ENCODE assay signal across 18 cellular contexts in the genomic region with DNA sequence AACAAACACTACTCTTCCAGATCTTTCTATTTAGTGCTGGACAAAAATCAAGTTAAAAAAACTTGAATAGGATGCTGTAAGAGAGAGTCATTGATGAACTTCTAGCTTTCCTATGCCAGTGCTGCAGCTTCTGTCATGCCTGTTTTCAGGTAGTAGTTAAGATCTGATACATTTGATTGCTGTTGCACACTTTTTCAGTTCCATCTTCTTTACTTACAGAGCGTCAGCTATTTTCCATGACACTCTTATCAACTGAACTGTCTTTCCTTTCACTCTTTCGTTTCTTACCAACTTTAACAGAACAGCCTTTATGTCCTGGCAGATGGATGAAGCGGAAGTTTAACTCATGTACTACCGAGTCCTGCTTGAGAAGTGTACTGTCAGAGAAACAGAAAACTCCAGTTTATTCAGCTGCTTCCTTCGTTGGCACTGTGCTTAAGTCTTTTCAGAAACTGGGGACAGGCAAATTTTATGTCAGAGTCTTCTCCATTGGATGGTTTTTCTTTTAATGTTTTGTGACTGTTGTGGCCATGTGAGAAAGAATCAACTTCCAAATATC.
DNase-seq lines count a peak whose midpoint lies in the region; ATAC-seq and TF ChIP-seq lines count a peak whose summit lies in the region.
"Had no signal": no experiment of that assay in that cellular context is flagged by ENCODE, and none has a peak within 500 bp of the region (broad histone marks: within the 10 kb centered on the region; RNA-seq: fewer than 3 reads in every experiment).

No MANE protein-coding gene starts in this region.

- 74% methylated on average over 5 of the region's 5 CpGs for WGBS in esophagus muscularis mucosa

- peaks cover 0 to 21% (median 0%) of the 10 kb centered on the region in 11 experiments; a peak in 2 of 22 replicates for H4K20me1 ChIP-seq in BLaER1 treated with 17β-estradiol and CSF1 and Interleukin-3, amounts not matched to agents 10 nM and 100 nM
- H4K20me1 ChIP-seq in MM.1S (ENCODE audit: insufficient read depth, low read length): no peaks in the 10 kb centered on the region

- POLR2A ChIA-PET in HEK293T (lab: Yijun Ruan, JAX): no interaction called here

- CTCF ChIA-PET in HEK293T (lab: Yijun Ruan, JAX): interaction anchor here (1.0 to 1.3 kb wide), 2 partner anchors 10 to 87 kb away, joined by 4 read pairs; no protein-coding TSS in a partner anchor

- peak overlapping the region; percentile 55 for H2AFZ ChIP-seq in MM.1S (ENCODE audit: low read length)
- H2AFZ ChIP-seq: PC-9 had no signal

- H3K4me2 ChIP-seq in BLaER1 treated with 17β-estradiol and CSF1 and Interleukin-3, amounts not matched to agents 10 nM and 100 nM: peak overlapping the region; percentile 1 to 49 (median 41); a peak in 19 of 22 replicates
- peak overlapping the region; percentile 29 for H3K4me2 ChIP-seq in MM.1S (ENCODE audit: low read depth, low read length)
- H3K4me2 ChIP-seq: PC-9 had no signal

- no peak for TF ChIP-seq EP300 in esophagus muscularis mucosa (IDR thresholded peaks at IDR 0.05)

- peaks cover 38 to 64% (median 52%) of the 10 kb centered on the region in 10 experiments for H3K4me1 ChIP-seq in BLaER1 treated with 17β-estradiol and CSF1 and Interleukin-3, amounts not matched to agents 10 nM and 100 nM
- H3K4me1 ChIP-seq in MM.1S (ENCODE audit: low read length) (peaks cover 26% of the 10 kb centered on the region), esophagus muscularis mucosa (no peaks in the 10 kb centered on the region)
- H3K4me1 ChIP-seq: HAP-1 had no signal

- H3K27me3 ChIP-seq in BLaER1 treated with 17β-estradiol and CSF1 and Interleukin-3, amounts not matched to agents 10 nM and 100 nM: peaks cover 0 to 60% (median 0%) of the 10 kb centered on the region in 11 experiments; a peak in 6 of 22 replicates
- H3K27me3 ChIP-seq in MM.1S (replicated peaks; ENCODE audit: insufficient read depth, low read length) (no peaks in the 10 kb centered on the region), esophagus muscularis mucosa (no peaks in the 10 kb centered on the region)

- no peaks in the 10 kb centered on the region for H3K36me3 ChIP-seq in BLaER1 treated with 17β-estradiol and CSF1 and Interleukin-3, amounts not matched to agents 10 nM and 100 nM
- no peaks in the 10 kb centered on the region for H3K36me3 ChIP-seq in MM.1S (replicated peaks; ENCODE audit: insufficient read depth, low read length)
- H3K36me3 ChIP-seq in esophagus muscularis mucosa: no peaks in the 10 kb centered on the region
- H3K36me3 ChIP-seq: HAP-1 had no signal

- no peak for TF ChIP-seq CTCF in MM.1S (IDR thresholded peaks at IDR 0.05; ENCODE audit: low read length)
- no peak for TF ChIP-seq CTCF in esophagus muscularis mucosa (IDR thresholded peaks at IDR 0.05)

- no peak overlapping the region for H3K4me3 ChIP-seq in BLaER1 treated with 17β-estradiol and CSF1 and Interleukin-3, amounts not matched to agents 10 nM and 100 nM
- H3K4me3 ChIP-seq in MM.1S (ENCODE audit: low read length): peak overlapping the region; percentile 11; the same call in 1 of the 2 replicates
- no peak overlapping the region for H3K4me3 ChIP-seq in esophagus muscularis mucosa
- H3K4me3 ChIP-seq: HAP-1, K562, PC-9 had no signal

- no peak overlapping the region for H3K9ac ChIP-seq in BLaER1 treated with 17β-estradiol and CSF1 and Interleukin-3, amounts not matched to agents 10 nM and 100 nM
- H3K9ac ChIP-seq in MM.1S (ENCODE audit: low read length): no peak overlapping the region; the same call in 1 of the 2 replicates

- TF ChIP-seq POLR2A in esophagus muscularis mucosa (IDR thresholded peaks at IDR 0.05; ENCODE audit: low read depth): no peak

- peak; percentile 20 for ATAC-seq in GM19351 (IDR thresholded peaks at IDR 0.05; ENCODE audit: unreplicated experiment)
- ATAC-seq in GM21526 (IDR thresholded peaks at IDR 0.05; ENCODE audit: low FRiP score, unreplicated experiment): no peak
- ATAC-seq: K562 had no signal

- H3F3A ChIP-seq in MM.1S (ENCODE audit: insufficient read depth, low read length): peaks cover 11% of the 10 kb centered on the region; the same call in 1 of the 2 replicates

- intact Hi-C loops in esophagus muscularis mucosa (cut with DNase I): no loop called here

- no peaks in the 10 kb centered on the region for H3K9me2 ChIP-seq in MM.1S (replicated peaks; ENCODE audit: insufficient read depth, low read length)

- H3K79me2 ChIP-seq in MM.1S (ENCODE audit: low read length): no peaks in the 10 kb centered on the region

- peak overlapping the region in 2 of 11 experiments; percentile 14 to 34; a peak in 3 of 22 replicates for H3K27ac ChIP-seq in BLaER1 treated with 17β-estradiol and CSF1 and Interleukin-3, amounts not matched to agents 10 nM and 100 nM
- H3K27ac ChIP-seq in MM.1S (ENCODE audit: low read length) (peak overlapping the region; percentile 64), esophagus muscularis mucosa (replicated peaks in 1 of 4) (no peak overlapping the region)
- H3K27ac ChIP-seq: C4-2B, PC-9 had no signal

- DNase-seq in MM.1S (peak; percentile 52), esophagus muscularis mucosa (ENCODE audit: extremely low spot score) (peak; percentile 72), HEK293T (ENCODE audit: extremely low spot score) (no peak), EL (no peak)
- no peak for DNase-seq in activated CD8-positive, alpha-beta memory T cell treated with anti-CD3 and anti-CD28 coated beads, Interleukin-2, amount 50 U/mL, for 48 hours
- DNase-seq: COR-L47, DMS153, NCI-H1417 treated with DMSO at 0.1 percent for 48 hours, NCI-H2029, NCI-H2171 treated with DMSO at 0.1 percent for 48 hours, NCI-H446 treated with DMSO at 0.1 percent for 48 hours, PC-9 had no signal

- H3K9me3 ChIP-seq in BLaER1 treated with 17β-estradiol and CSF1 and Interleukin-3, amounts not matched to agents 10 nM and 100 nM (replicated peaks in 1 of 11): no peaks in the 10 kb centered on the region
- H3K9me3 ChIP-seq in MM.1S (replicated peaks; ENCODE audit: insufficient read depth, low read length): no peaks in the 10 kb centered on the region
- no peaks in the 10 kb centered on the region for H3K9me3 ChIP-seq in esophagus muscularis mucosa
- H3K9me3 ChIP-seq: HAP-1 had no signal

TF ChIP-seq in HEK293T, 16 proteins besides CTCF, POLR2A, EP300 and RAD21:
- TF ChIP-seq ARNT (IDR thresholded peaks at IDR 0.05): no peak
- no peak for TF ChIP-seq L3MBTL2 (conservative IDR thresholded peaks at IDR 0.05)
- TF ChIP-seq SP1 (IDR thresholded peaks at IDR 0.05): no peak
- no peak for TF ChIP-seq LEF1 (IDR thresholded peaks at IDR 0.05; ENCODE audit: borderline replicate concordance)
- TF ChIP-seq ELF4 (IDR thresholded peaks at IDR 0.05): no peak
- TF ChIP-seq BHLHE40 (IDR thresholded peaks at IDR 0.05; ENCODE audit: borderline replicate concordance): no peak
- no peak for TF ChIP-seq TARDBP (IDR thresholded peaks at IDR 0.05)
- TF ChIP-seq, protein P1, sequence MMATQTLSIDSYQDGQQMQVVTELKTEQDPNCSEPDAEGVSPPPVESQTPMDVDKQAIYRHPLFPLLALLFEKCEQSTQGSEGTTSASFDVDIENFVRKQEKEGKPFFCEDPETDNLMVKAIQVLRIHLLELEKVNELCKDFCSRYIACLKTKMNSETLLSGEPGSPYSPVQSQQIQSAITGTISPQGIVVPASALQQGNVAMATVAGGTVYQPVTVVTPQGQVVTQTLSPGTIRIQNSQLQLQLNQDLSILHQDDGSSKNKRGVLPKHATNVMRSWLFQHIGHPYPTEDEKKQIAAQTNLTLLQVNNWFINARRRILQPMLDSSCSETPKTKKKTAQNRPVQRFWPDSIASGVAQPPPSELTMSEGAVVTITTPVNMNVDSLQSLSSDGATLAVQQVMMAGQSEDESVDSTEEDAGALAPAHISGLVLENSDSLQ (IDR thresholded peaks at IDR 0.05): no peak
- TF ChIP-seq FOXM1 (IDR thresholded peaks at IDR 0.05; ENCODE audit: borderline replicate concordance): no peak
- TF ChIP-seq ZNF384 (IDR thresholded peaks at IDR 0.05): no peak
- TF ChIP-seq HDGF (IDR thresholded peaks at IDR 0.05; ENCODE audit: borderline replicate concordance): no peak
- TF ChIP-seq FOXK2 (IDR thresholded peaks at IDR 0.05): no peak
- TF ChIP-seq FOXA1 (IDR thresholded peaks at IDR 0.05): no peak
- no peak for TF ChIP-seq CTBP1 (IDR thresholded peaks at IDR 0.05; ENCODE audit: borderline replicate concordance)
- no peak for TF ChIP-seq SUZ12 (IDR thresholded peaks at IDR 0.05)
- TF ChIP-seq NFRKB (IDR thresholded peaks at IDR 0.05): no peak

Comparison
In these comparisons a context has a peak if more than half of its experiments do, and no peak if none do; other contexts are left out.
1. DNase-seq: peak in MM.1S (single experiment) and esophagus muscularis mucosa (single experiment); none in activated CD8-positive, alpha-beta memory T cell treated with anti-CD3 and anti-CD28 coated beads, Interleukin-2, amount 50 U/mL, for 48 hours (single experiment), HEK293T (single experiment) and EL (single experiment).